In genomic region chr12:69685810-69686209, GRCh38 we compare ENCODE assay signal across 1 cellular context.
TF ChIP-seq lines count a peak whose summit lies in the region.

No MANE protein-coding gene starts in this region.

TF ChIP-seq in SK-N-SH, 30 proteins besides CTCF, POLR2A, EP300 and RAD21 (continued from another document):
- no peak for TF ChIP-seq FOXM1 (IDR thresholded peaks at IDR 0.05; ENCODE audit: low read depth)
- TF ChIP-seq RCOR1 (IDR thresholded peaks at IDR 0.05; ENCODE audit: low read length), result no peak
- TF ChIP-seq MEF2A (IDR thresholded peaks at IDR 0.05; ENCODE audit: borderline replicate concordance, low read depth), result no peak
- no peak for TF ChIP-seq ZBTB33 (IDR thresholded peaks at IDR 0.05; ENCODE audit: borderline replicate concordance, low read depth)
- TF ChIP-seq FOXJ3 (CRISPR knock-in tag; IDR thresholded peaks at IDR 0.05), result no peak
